ENCODE assay signal across 17 cellular contexts in genomic region chr2:108139521-108139920, GRCh38.
DNase-seq lines count a peak whose midpoint lies in the region; ATAC-seq, FAIRE-seq and TF ChIP-seq lines count a peak whose summit lies in the region.
"Had no signal": no experiment of that assay in that cellular context is flagged by ENCODE, and none has a peak within 500 bp of the region (broad histone marks: within the 10 kb centered on the region; RNA-seq: fewer than 3 reads in every experiment).

No MANE protein-coding gene starts in this region.

- 0% methylated on average over 2 of the region's 2 CpGs for WGBS in K562 (ENCODE audit: insufficient coverage, low coverage, missing lambda C conversion rate)
- WGBS in endodermal cell (ENCODE audit: insufficient coverage in 1 of 2, insufficient read length in 1 of 2), 2 experiments = 50 to 51% methylated on average over 1 to 2 of the region's 2 CpGs

- in situ Hi-C loops in GM13977 (cut with MboI; ENCODE audit: low pct_unique_long_range_greater_than_20kb, low sequenced_read_pairs, unreplicated experiment) = no loop called here
- in situ Hi-C loops in K562 (cut with MboI) = no loop called here

- H3K36me3 ChIP-seq in K562 (ENCODE audit: control insufficient read depth, insufficient read depth, low read length) = no peaks in the 10 kb centered on the region
- H3K36me3 ChIP-seq in endodermal cell (ENCODE audit: control insufficient read depth, insufficient read depth, low read length) = no peaks in the 10 kb centered on the region

- H3K9ac ChIP-seq in K562 (ENCODE audit: insufficient read depth in 1 of 2, low read depth in 2 of 2, low read length in 2 of 2) = no peak overlapping the region
- H3K9ac ChIP-seq in endodermal cell (ENCODE audit: extremely low read depth, low read length, poor library complexity, severe bottlenecking) = no peak overlapping the region

- no peak for FAIRE-seq in K562 (lab: Jason Lieb, UNC)

- TF ChIP-seq RAD21 in K562 (CRISPR knock-in tag; conservative IDR thresholded peaks at IDR 0.05 in 1 of 2, IDR thresholded peaks at IDR 0.05 in 1 of 2) = no peak

- BruUV-seq in K562 (replicated peaks; lab: Mats Ljungman, UMichigan) = no TSS peak

- H3K36me3 Mint-ChIP-seq in endodermal cell (ENCODE audit: low read depth) = no peaks in the 10 kb centered on the region
- H3K36me3 Mint-ChIP-seq: activated naive CD8-positive, alpha-beta T cell treated with anti-CD3 and anti-CD28 coated beads, Interleukin-2, amount 10 ng/mL, durations not matched to agents 7 days and 5 days; mesothelial cell of epicardium had no signal

- no peaks in the 10 kb centered on the region for H3K27me3 ChIP-seq in K562 (ENCODE audit: control insufficient read depth in 2 of 2, insufficient read depth in 2 of 2, low read length in 2 of 2)
- no peaks in the 10 kb centered on the region for H3K27me3 ChIP-seq in endodermal cell (ENCODE audit: control insufficient read depth, insufficient read depth, low read length, poor library complexity, severe bottlenecking)

- H3K4me1 Mint-ChIP-seq in endodermal cell = no peaks in the 10 kb centered on the region
- H3K4me1 Mint-ChIP-seq: activated naive CD8-positive, alpha-beta T cell treated with anti-CD3 and anti-CD28 coated beads, Interleukin-2, amount 10 ng/mL, durations not matched to agents 7 days and 5 days; mesothelial cell of epicardium; T-helper 17 cell had no signal

- CTCF ChIA-PET in K562 (lab: Yijun Ruan, JAX; ENCODE audit: low intra/inter-chr PET ratio) = no interaction called here

- no peak overlapping the region for H3K4me2 ChIP-seq in K562 (ENCODE audit: insufficient read depth, low read length)

- no peaks in the 10 kb centered on the region for H3K9me1 ChIP-seq in K562 (ENCODE audit: control insufficient read depth, insufficient read depth, low read length)

- H3K27ac ChIP-seq in K562 (ENCODE audit: extremely low read depth, low read depth, low read length) = no peak overlapping the region
- H3K27ac ChIP-seq in endodermal cell (ENCODE audit: low read depth, low read length) = no peak overlapping the region
- H3K27ac ChIP-seq: psoas muscle had no signal

- H2AFZ ChIP-seq in K562 (ENCODE audit: low read depth, low read length) = no peak overlapping the region

- TF ChIP-seq POLR2A in K562 (conservative IDR thresholded peaks at IDR 0.05) = no peak

- intact Hi-C loops in K562 (cut with micrococcal nuclease) = no loop called here

- H3K4me3 Mint-ChIP-seq in endodermal cell = no peak overlapping the region
- H3K4me3 Mint-ChIP-seq: activated naive CD8-positive, alpha-beta T cell treated with anti-CD3 and anti-CD28 coated beads, Interleukin-2, amount 10 ng/mL, durations not matched to agents 7 days and 5 days; mesothelial cell of epicardium; stimulated activated naive CD8-positive, alpha-beta T cell treated with anti-CD3 and anti-CD28 coated beads, Interleukin-15, Interleukin-2, amounts not matched to agents 100 ng/mL and 50 ng/mL, for 24 hours; T-helper 17 cell had no signal

- H4K20me1 ChIP-seq in K562 (replicated peaks; ENCODE audit: control insufficient read depth, insufficient read depth, low read length) = no peaks in the 10 kb centered on the region

- H3K79me2 ChIP-seq in K562 (ENCODE audit: control insufficient read depth, insufficient read depth, low read length) = no peaks in the 10 kb centered on the region

- POLR2A ChIA-PET in K562 (lab: Yijun Ruan, JAX) = interaction anchor here (0.7 kb wide), 2 partner anchors 11 to 133 kb away, joined by 3 to 4 read pairs; no protein-coding TSS in a partner anchor

- ATAC-seq in K562 = no peak
- ATAC-seq: psoas muscle, T-helper 17 cell had no signal

- DNase-seq in GM13977 (ENCODE audit: low spot score) = peak; percentile 4
- peak; percentile 2 for DNase-seq in MV-4-11 (lab: John Stamatoyannopoulos, UW)
- peak in 1 of 4 experiments; percentile 31 for DNase-seq in K562 (ENCODE audit: extremely low read depth in 1 of 4, low spot score in 3 of 4)
- peak; percentile 28 to 34 for DNase-seq in lung microvascular endothelial cell (ENCODE audit: low read depth in 2 of 2)
- no peak for DNase-seq in SHP77 (lab: John Stamatoyannopoulos, UW)
- no peak for DNase-seq in NCI-H82 treated with DMSO at 0.1 percent for 48 hours (lab: John Stamatoyannopoulos, UW; ENCODE audit: unreplicated experiment)
- DNase-seq in NCI-H187 treated with DMSO at 0.1 percent for 48 hours (lab: John Stamatoyannopoulos, UW) = no peak
- DNase-seq in endodermal cell = no peak
- DNase-seq: activated naive CD8-positive, alpha-beta T cell treated with anti-CD3 and anti-CD28 coated beads, Interleukin-2, amount 10 ng/mL, durations not matched to agents 7 days and 5 days; effector CD4-positive, alpha-beta T cell; NCI-H1092 treated with DMSO at 0.1 percent for 48 hours; NCI-H774; psoas muscle; stimulated activated CD4-positive, alpha-beta T cell treated with anti-CD3 and anti-CD28 coated beads, Interleukin-4, amount 100 ng/mL, for 24 hours; T-helper 17 cell had no signal

- no peaks in the 10 kb centered on the region for H3K9me3 Mint-ChIP-seq in endodermal cell
- H3K9me3 Mint-ChIP-seq: activated naive CD8-positive, alpha-beta T cell treated with anti-CD3 and anti-CD28 coated beads, Interleukin-2, amount 10 ng/mL, durations not matched to agents 7 days and 5 days; mesothelial cell of epicardium had no signal

- no peaks in the 10 kb centered on the region for H3K27me3 Mint-ChIP-seq in endodermal cell (ENCODE audit: insufficient read depth)
- H3K27me3 Mint-ChIP-seq: activated naive CD8-positive, alpha-beta T cell treated with anti-CD3 and anti-CD28 coated beads, Interleukin-2, amount 10 ng/mL, durations not matched to agents 7 days and 5 days; stimulated activated naive CD8-positive, alpha-beta T cell treated with anti-CD3 and anti-CD28 coated beads, Interleukin-15, Interleukin-2, amounts not matched to agents 100 ng/mL and 50 ng/mL, for 24 hours; T-helper 17 cell had no signal

- no peaks in the 10 kb centered on the region for H3K9me3 ChIP-seq in K562 (replicated peaks; ENCODE audit: control insufficient read depth, insufficient read depth, low read depth, low read length)
- H3K9me3 ChIP-seq in endodermal cell (ENCODE audit: control insufficient read depth, low read length) = no peaks in the 10 kb centered on the region
- H3K9me3 ChIP-seq: psoas muscle had no signal

- TF ChIP-seq CTCF in GM13977 (IDR thresholded peaks at IDR 0.05; ENCODE audit: extremely low read depth, insufficient read depth, missing control alignments) = no peak
- no peak for TF ChIP-seq CTCF in K562 (IDR thresholded peaks at IDR 0.05 in 2 of 3, conservative IDR thresholded peaks at IDR 0.05 in 1 of 3; ENCODE audit: insufficient read depth in 2 of 3, low read depth in 1 of 3, low read length in 3 of 3)
- TF ChIP-seq CTCF in endodermal cell (conservative IDR thresholded peaks at IDR 0.05) = no peak

- no peak overlapping the region for H3K27ac Mint-ChIP-seq in endodermal cell
- H3K27ac Mint-ChIP-seq: activated naive CD8-positive, alpha-beta T cell treated with anti-CD3 and anti-CD28 coated beads, Interleukin-2, amount 10 ng/mL, durations not matched to agents 7 days and 5 days; mesothelial cell of epicardium; stimulated activated naive CD8-positive, alpha-beta T cell treated with anti-CD3 and anti-CD28 coated beads, Interleukin-15, Interleukin-2, amounts not matched to agents 100 ng/mL and 50 ng/mL, for 24 hours; T-helper 17 cell had no signal

- H3K4me1 ChIP-seq in K562 (replicated peaks in 1 of 2; ENCODE audit: control insufficient read depth in 2 of 2, insufficient read depth in 2 of 2, low read length in 2 of 2) (no peaks in the 10 kb centered on the region), endodermal cell (ENCODE audit: control insufficient read depth, insufficient read depth, low read length) (no peaks in the 10 kb centered on the region)
- H3K4me1 ChIP-seq: psoas muscle had no signal

- H3K4me3 ChIP-seq in K562 (no peak overlapping the region), endodermal cell (ENCODE audit: low read length) (no peak overlapping the region)
- H3K4me3 ChIP-seq: psoas muscle had no signal

- TF ChIP-seq EP300 in K562 (IDR thresholded peaks at IDR 0.05; ENCODE audit: low read length) = no peak

TF ChIP-seq in K562, 482 proteins besides CTCF, POLR2A, EP300 and RAD21:
- TF ChIP-seq HIVEP1 (CRISPR knock-in tag; IDR thresholded peaks at IDR 0.05) (no peak), REST (CRISPR knock-in tag; IDR thresholded peaks at IDR 0.05; ENCODE audit: low read depth) (peak; percentile 67; the same call in 1 of the 2 replicates), EHMT2 (IDR thresholded peaks at IDR 0.05) (peak; percentile 92), MIER1 (IDR thresholded peaks at IDR 0.05; ENCODE audit: low read depth) (peak; percentile 75)

Comparison
In these comparisons a context has a peak if more than half of its experiments do, and no peak if none do; other contexts are left out.
1. DNase-seq: peak in GM13977 (single experiment), MV-4-11 (single experiment) and lung microvascular endothelial cell (2 of 2); none in SHP77 (0 of 2), NCI-H82 treated with DMSO at 0.1 percent for 48 hours (single experiment), NCI-H187 treated with DMSO at 0.1 percent for 48 hours (single experiment) and endodermal cell (single experiment).